10 cellular contexts compared by ENCODE assay signal in genomic region chr2:230758566-230759480, GRCh38. TPM values are rescaled to one million over a fixed set of nuclear protein-coding genes. Genes with fewer than 3 reads are reported as not detected.
DNase-seq lines count a peak whose midpoint lies in the region; ATAC-seq, FAIRE-seq and TF ChIP-seq lines count a peak whose summit lies in the region.
"Had no signal": no experiment of that assay in that cellular context is flagged by ENCODE, and none has a peak within 500 bp of the region (broad histone marks: within the 10 kb centered on the region; RNA-seq: fewer than 3 reads in every experiment).

No MANE protein-coding gene starts in this region.

- no peaks in the 10 kb centered on the region for H3K9me3 Mint-ChIP-seq in activated naive CD4-positive, alpha-beta T cell treated with anti-CD3 and anti-CD28 coated beads for 36 hours
- no peaks in the 10 kb centered on the region for H3K9me3 Mint-ChIP-seq in activated CD4-positive, alpha-beta memory T cell treated with anti-CD3 and anti-CD28 coated beads, Interleukin-2, amount 10 ng/mL, durations not matched to agents 7 days and 5 days

- H3K27ac ChIP-seq in right cardiac atrium (ENCODE audit: low read length) (peak overlapping the region; percentile 29), prostate gland (no peak overlapping the region)

- FAIRE-seq in urothelium cell line (lab: Jason Lieb, UNC): no peak

- H3K27me3 ChIP-seq in right cardiac atrium (ENCODE audit: control insufficient read depth, insufficient read depth): no peaks in the 10 kb centered on the region
- no peaks in the 10 kb centered on the region for H3K27me3 ChIP-seq in prostate gland (replicated peaks; ENCODE audit: insufficient read depth)

- H3K27ac Mint-ChIP-seq in activated naive CD4-positive, alpha-beta T cell treated with anti-CD3 and anti-CD28 coated beads for 36 hours: peak overlapping the region; percentile 20
- H3K27ac Mint-ChIP-seq in activated CD4-positive, alpha-beta memory T cell treated with anti-CD3 and anti-CD28 coated beads, Interleukin-2, amount 10 ng/mL, durations not matched to agents 7 days and 5 days: peak overlapping the region; percentile 56

- H3K9me3 ChIP-seq in right cardiac atrium (ENCODE audit: control insufficient read depth, low read length): no peaks in the 10 kb centered on the region
- no peaks in the 10 kb centered on the region for H3K9me3 ChIP-seq in prostate gland

- H3K36me3 ChIP-seq in prostate gland: no peaks in the 10 kb centered on the region

- intact Hi-C loops in activated naive CD4-positive, alpha-beta T cell treated with anti-CD3 and anti-CD28 coated beads for 36 hours (cut with micrococcal nuclease): loop anchor here (2.0 kb wide), 1 partner anchor 44 kb away; no protein-coding TSS in a partner anchor
- intact Hi-C loops in right cardiac atrium (cut with DNase I) (no loop called here), prostate gland (cut with DNase I) (no loop called here)

- H3K4me1 Mint-ChIP-seq in activated naive CD4-positive, alpha-beta T cell treated with anti-CD3 and anti-CD28 coated beads for 36 hours (ENCODE audit: low read depth): peaks cover 60% of the 10 kb centered on the region
- peaks cover 63% of the 10 kb centered on the region for H3K4me1 Mint-ChIP-seq in activated CD4-positive, alpha-beta memory T cell treated with anti-CD3 and anti-CD28 coated beads, Interleukin-2, amount 10 ng/mL, durations not matched to agents 7 days and 5 days

- H3K27me3 Mint-ChIP-seq in activated naive CD4-positive, alpha-beta T cell treated with anti-CD3 and anti-CD28 coated beads for 36 hours (ENCODE audit: low read depth): no peaks in the 10 kb centered on the region
- no peaks in the 10 kb centered on the region for H3K27me3 Mint-ChIP-seq in activated CD4-positive, alpha-beta memory T cell treated with anti-CD3 and anti-CD28 coated beads, Interleukin-2, amount 10 ng/mL, durations not matched to agents 7 days and 5 days

- POLR2A ChIA-PET in activated CD4-positive, alpha-beta memory T cell treated with anti-CD3 and anti-CD28 coated beads, Interleukin-2, amount 10 ng/mL, durations not matched to agents 7 days and 5 days (lab: Charles Lee): interaction anchor here (1.0 to 1.6 kb wide), 3 partner anchors 15 to 100 kb away, joined by 3 to 6 read pairs (median 4); no protein-coding TSS in a partner anchor

- TF ChIP-seq CTCF in prostate gland (IDR thresholded peaks at IDR 0.05): no peak

- H3K4me1 ChIP-seq in right cardiac atrium (ENCODE audit: control insufficient read depth, insufficient read depth, low read length) (peaks cover 6% of the 10 kb centered on the region), prostate gland (replicated peaks) (no peaks in the 10 kb centered on the region)

- no peak for TF ChIP-seq POLR2A in prostate gland (IDR thresholded peaks at IDR 0.05)

- no peak overlapping the region for H3K4me3 ChIP-seq in right cardiac atrium (ENCODE audit: low read length)
- H3K4me3 ChIP-seq in prostate gland: no peak overlapping the region

- ATAC-seq in right cardiac atrium (no peak), GM19328 (IDR thresholded peaks at IDR 0.05; ENCODE audit: unreplicated experiment) (no peak), GM18520 (IDR thresholded peaks at IDR 0.05; ENCODE audit: unreplicated experiment) (no peak)

- no peak for DNase-seq in activated naive CD4-positive, alpha-beta T cell treated with anti-CD3 and anti-CD28 coated beads for 36 hours
- no peak for DNase-seq in activated naive CD4-positive, alpha-beta T cell treated with anti-CD3 and anti-CD28 coated beads, Interleukin-2, amount 50 U/mL, for 16 hours
- DNase-seq in activated CD4-positive, alpha-beta memory T cell treated with anti-CD3 and anti-CD28 coated beads, Interleukin-2, amount 10 ng/mL, durations not matched to agents 7 days and 5 days: no peak
- no peak for DNase-seq in right cardiac atrium
- DNase-seq in urothelium cell line (ENCODE audit: low spot score): peak; percentile 12
- DNase-seq in prostate gland (ENCODE audit: low spot score): no peak
- DNase-seq: islet precursor cell; stimulated activated naive CD4-positive, alpha-beta T cell treated with Interleukin-2 at 50 U/mL for 16 hours had no signal

- 86% methylated on average over 6 of the region's 6 CpGs for WGBS in right cardiac atrium
- WGBS in prostate gland: 77% methylated on average over 6 of the region's 6 CpGs

- CTCF ChIA-PET in activated naive CD4-positive, alpha-beta T cell treated with anti-CD3 and anti-CD28 coated beads for 36 hours (lab: Charles Lee): interaction anchor here (0.9 kb wide), 1 partner anchor 44 kb away, joined by 3 read pairs; no protein-coding TSS in a partner anchor
- CTCF ChIA-PET in activated CD4-positive, alpha-beta memory T cell treated with anti-CD3 and anti-CD28 coated beads, Interleukin-2, amount 10 ng/mL, durations not matched to agents 7 days and 5 days (lab: Charles Lee): interaction anchor here (0.6 kb wide), 1 partner anchor 11 kb away, joined by 3 read pairs; no protein-coding TSS in a partner anchor

- peaks cover 37% of the 10 kb centered on the region for H3K36me3 Mint-ChIP-seq in activated naive CD4-positive, alpha-beta T cell treated with anti-CD3 and anti-CD28 coated beads for 36 hours (ENCODE audit: low read depth)
- peaks cover 62% of the 10 kb centered on the region for H3K36me3 Mint-ChIP-seq in activated CD4-positive, alpha-beta memory T cell treated with anti-CD3 and anti-CD28 coated beads, Interleukin-2, amount 10 ng/mL, durations not matched to agents 7 days and 5 days (ENCODE audit: low read depth)

- H3K4me3 Mint-ChIP-seq in activated naive CD4-positive, alpha-beta T cell treated with anti-CD3 and anti-CD28 coated beads for 36 hours: no peak overlapping the region
- H3K4me3 Mint-ChIP-seq in activated CD4-positive, alpha-beta memory T cell treated with anti-CD3 and anti-CD28 coated beads, Interleukin-2, amount 10 ng/mL, durations not matched to agents 7 days and 5 days: no peak overlapping the region

RNA-seq across cellular contexts. Expression of gene CAB39, which starts 46.2 kb away (rescaled TPM):
- 10 to 100 TPM; 86.6 to 97.5 TPM for total RNA-seq in activated naive CD4-positive, alpha-beta T cell treated with anti-CD3 and anti-CD28 coated beads for 36 hours
- 100 to 1,000 TPM; 156 to 161 TPM for total RNA-seq in activated CD4-positive, alpha-beta memory T cell treated with anti-CD3 and anti-CD28 coated beads, Interleukin-2, amount 10 ng/mL, durations not matched to agents 7 days and 5 days
- 10 to 100 TPM; 83.6 to 100.0 (median 89.6) TPM for total RNA-seq in right cardiac atrium
- polyA plus RNA-seq in right cardiac atrium: 47.2 TPM
- 100 to 1,000 TPM in 1 of 2 donors, 10 to 100 TPM in 1; 75.4 to 105 TPM for total RNA-seq in prostate gland
